ENCODE assay signal across 20 cellular contexts in genomic region chr20:17589161-17589834, GRCh38. TPM values are rescaled to one million over a fixed set of nuclear protein-coding genes. Genes with fewer than 3 reads are reported as not detected.
A peak's percentile ranks its signal among the peaks of the same experiment; 100 is the strongest.
DNase-seq lines count a peak whose midpoint lies in the region; ATAC-seq and TF ChIP-seq lines count a peak whose summit lies in the region.
"Had no signal": no experiment of that assay in that cellular context is flagged by ENCODE, and none has a peak within 500 bp of the region (broad histone marks: within the 10 kb centered on the region; RNA-seq: fewer than 3 reads in every experiment).

No MANE protein-coding gene starts in this region.

- intact Hi-C loops in lower lobe of right lung (cut with DNase I) (no loop called here), thyroid gland (cut with DNase I) (no loop called here)

- TF ChIP-seq CTCF in coronary artery (IDR thresholded peaks at IDR 0.05) (no peak), lower lobe of right lung (IDR thresholded peaks at IDR 0.05) (no peak), thyroid gland (IDR thresholded peaks at IDR 0.05) (no peak)

- H3K4me1 ChIP-seq in lower lobe of right lung (peaks cover 76% of the 10 kb centered on the region), thyroid gland (peaks cover 90 to 98% of the 10 kb centered on the region in 2 donors)
- H3K4me1 ChIP-seq: BE2C had no signal

- H3K4me3 Mint-ChIP-seq in T-helper 17 cell: no peak overlapping the region
- H3K4me3 Mint-ChIP-seq in activated CD8-positive, alpha-beta memory T cell treated with anti-CD3 and anti-CD28 coated beads, Interleukin-2, amount 10 ng/mL, durations not matched to agents 7 days and 5 days: no peak overlapping the region
- H3K4me3 Mint-ChIP-seq: activated CD4-positive, alpha-beta T cell treated with anti-CD3 and anti-CD28 coated beads for 36 hours; activated naive CD8-positive, alpha-beta T cell; effector memory CD8-positive, alpha-beta T cell had no signal

- H3K4me1 Mint-ChIP-seq in T-helper 17 cell: peaks cover 32% of the 10 kb centered on the region
- H3K4me1 Mint-ChIP-seq in activated CD8-positive, alpha-beta memory T cell treated with anti-CD3 and anti-CD28 coated beads, Interleukin-2, amount 10 ng/mL, durations not matched to agents 7 days and 5 days: peaks cover 14% of the 10 kb centered on the region

- peak in 1 of 2 donors; percentile 46 for TF ChIP-seq POLR2A in thyroid gland (IDR thresholded peaks at IDR 0.05)

- CTCF ChIA-PET in activated CD8-positive, alpha-beta memory T cell treated with anti-CD3 and anti-CD28 coated beads, Interleukin-2, amount 10 ng/mL, durations not matched to agents 7 days and 5 days (lab: Charles Lee): no interaction called here

- 56 to 63% methylated on average over 8 of the region's 8 CpGs for WGBS in thyroid gland, 2 donors

- H3K27me3 ChIP-seq in lower lobe of right lung (ENCODE audit: low read depth) (no peaks in the 10 kb centered on the region), thyroid gland (no peaks in the 10 kb centered on the region)
- H3K27me3 ChIP-seq: BE2C, right lobe of liver, SJCRH30, testis had no signal

- no peaks in the 10 kb centered on the region for H3K27me3 Mint-ChIP-seq in T-helper 17 cell
- H3K27me3 Mint-ChIP-seq in activated CD8-positive, alpha-beta memory T cell treated with anti-CD3 and anti-CD28 coated beads, Interleukin-2, amount 10 ng/mL, durations not matched to agents 7 days and 5 days: no peaks in the 10 kb centered on the region
- H3K27me3 Mint-ChIP-seq: activated CD4-positive, alpha-beta T cell treated with anti-CD3 and anti-CD28 coated beads for 36 hours; activated naive CD8-positive, alpha-beta T cell; effector memory CD8-positive, alpha-beta T cell had no signal

- H3K27ac Mint-ChIP-seq in T-helper 17 cell: no peak overlapping the region
- H3K27ac Mint-ChIP-seq in activated CD8-positive, alpha-beta memory T cell treated with anti-CD3 and anti-CD28 coated beads, Interleukin-2, amount 10 ng/mL, durations not matched to agents 7 days and 5 days: no peak overlapping the region
- H3K27ac Mint-ChIP-seq: activated CD4-positive, alpha-beta T cell treated with anti-CD3 and anti-CD28 coated beads for 36 hours; activated naive CD8-positive, alpha-beta T cell had no signal

- no peaks in the 10 kb centered on the region for H3K36me3 Mint-ChIP-seq in T-helper 17 cell (ENCODE audit: low read depth)
- H3K36me3 Mint-ChIP-seq in activated CD8-positive, alpha-beta memory T cell treated with anti-CD3 and anti-CD28 coated beads, Interleukin-2, amount 10 ng/mL, durations not matched to agents 7 days and 5 days: peaks cover 9% of the 10 kb centered on the region

- H3K4me3 ChIP-seq in coronary artery (peak overlapping the region; percentile 58), lower lobe of right lung (no peak overlapping the region), thyroid gland (replicated peaks in 1 of 3) (no peak overlapping the region)
- H3K4me3 ChIP-seq: right lobe of liver, SJCRH30, testis had no signal

- H3K9me3 ChIP-seq in lower lobe of right lung (no peaks in the 10 kb centered on the region), thyroid gland (no peaks in the 10 kb centered on the region), T-helper 17 cell (ENCODE audit: control insufficient read depth, low read length, poor library complexity, severe bottlenecking) (no peaks in the 10 kb centered on the region)
- H3K9me3 ChIP-seq: BE2C, right lobe of liver, SJCRH30, testis had no signal

- H3K27ac ChIP-seq in coronary artery: peak overlapping the region; percentile 86 to 87
- H3K27ac ChIP-seq in lower lobe of right lung: peak overlapping the region; percentile 12
- H3K27ac ChIP-seq in thyroid gland: peak overlapping the region; percentile 94 to 99 (median 98)
- H3K27ac ChIP-seq: right lobe of liver, SJCRH30 had no signal

- DNase-seq in HCEC 1CT (peak; percentile 44), coronary artery (ENCODE audit: low spot score) (no peak), lower lobe of right lung (no peak), thyroid gland (peak; percentile 61 to 62), T-helper 17 cell (no peak), occipital lobe (lab: John Stamatoyannopoulos, UW) (no peak)
- DNase-seq in activated CD8-positive, alpha-beta memory T cell treated with anti-CD3 and anti-CD28 coated beads, Interleukin-2, amount 10 ng/mL, durations not matched to agents 7 days and 5 days: no peak
- DNase-seq: activated CD4-positive, alpha-beta T cell treated with anti-CD3 and anti-CD28 coated beads for 36 hours; activated T-cell treated with anti-CD3 and anti-CD28 coated beads for 4 hours; BE2C; effector memory CD8-positive, alpha-beta T cell; foreskin melanocyte; mammary epithelial cell; NCI-H1694 treated with DMSO at 0.1 percent for 48 hours; right lobe of liver; SJCRH30; testis had no signal

- no peaks in the 10 kb centered on the region for H3K9me3 Mint-ChIP-seq in activated CD8-positive, alpha-beta memory T cell treated with anti-CD3 and anti-CD28 coated beads, Interleukin-2, amount 10 ng/mL, durations not matched to agents 7 days and 5 days (ENCODE audit: low read depth)
- H3K9me3 Mint-ChIP-seq: effector memory CD8-positive, alpha-beta T cell had no signal

- H3K36me3 ChIP-seq in lower lobe of right lung: peaks cover 6% of the 10 kb centered on the region
- no peaks in the 10 kb centered on the region for H3K36me3 ChIP-seq in thyroid gland
- H3K36me3 ChIP-seq: right lobe of liver, SJCRH30 had no signal

- ATAC-seq in lower lobe of right lung: no peak
- ATAC-seq in T-helper 17 cell: no peak
- no peak for ATAC-seq in activated CD8-positive, alpha-beta memory T cell treated with anti-CD3 and anti-CD28 coated beads, Interleukin-2, amount 10 ng/mL, durations not matched to agents 7 days and 5 days
- ATAC-seq in HG03460 (IDR thresholded peaks at IDR 0.05; ENCODE audit: unreplicated experiment): no peak
- ATAC-seq: activated CD4-positive, alpha-beta T cell treated with anti-CD3 and anti-CD28 coated beads for 36 hours; effector memory CD8-positive, alpha-beta T cell; HCT116; right lobe of liver had no signal

RNA-seq across cellular contexts. Expression of gene DSTN, which starts 19.4 kb away (rescaled TPM):
- total RNA-seq in lower lobe of right lung (347 TPM), thyroid gland (100 to 1,000 TPM; 504 to 681 (median 560) TPM), T-helper 17 cell (10 to 100 TPM; 41.4 to 46.5 TPM), occipital lobe (295 TPM)
- 10 to 100 TPM; 55.8 to 78.3 TPM for total RNA-seq in activated CD8-positive, alpha-beta memory T cell treated with anti-CD3 and anti-CD28 coated beads, Interleukin-2, amount 10 ng/mL, durations not matched to agents 7 days and 5 days

RNA-seq across cellular contexts. Expression of gene BFSP1, which starts 58.1 kb away (rescaled TPM):
- total RNA-seq in lower lobe of right lung (2.4 TPM), thyroid gland (1 to 10 TPM; 2.7 to 8.7 (median 4.2) TPM), T-helper 17 cell (1 to 10 TPM in 1 of 2 donors, under 1 TPM in 1; 0.21 to 1.0 TPM), occipital lobe (0.31 TPM)
- 1 to 10 TPM; 1.7 to 3.2 TPM for total RNA-seq in activated CD8-positive, alpha-beta memory T cell treated with anti-CD3 and anti-CD28 coated beads, Interleukin-2, amount 10 ng/mL, durations not matched to agents 7 days and 5 days
- total RNA-seq: SJCRH30 had no signal

Comparison
In these comparisons a context has a peak if more than half of its experiments do, and no peak if none do; other contexts are left out.
1. DNase-seq: peak in HCEC 1CT (single experiment) and thyroid gland (2 of 2); none in coronary artery (single experiment), lower lobe of right lung (single experiment), T-helper 17 cell (0 of 3), occipital lobe (single experiment) and activated CD8-positive, alpha-beta memory T cell treated with anti-CD3 and anti-CD28 coated beads, Interleukin-2, amount 10 ng/mL, durations not matched to agents 7 days and 5 days (single experiment).
2. H3K27ac ChIP-seq: peak in every context shown above with its lines; median percentile 98 in thyroid gland; 86 in coronary artery; 12 in lower lobe of right lung.